ENCODE assay signal across 1 cellular context in the genomic region with DNA sequence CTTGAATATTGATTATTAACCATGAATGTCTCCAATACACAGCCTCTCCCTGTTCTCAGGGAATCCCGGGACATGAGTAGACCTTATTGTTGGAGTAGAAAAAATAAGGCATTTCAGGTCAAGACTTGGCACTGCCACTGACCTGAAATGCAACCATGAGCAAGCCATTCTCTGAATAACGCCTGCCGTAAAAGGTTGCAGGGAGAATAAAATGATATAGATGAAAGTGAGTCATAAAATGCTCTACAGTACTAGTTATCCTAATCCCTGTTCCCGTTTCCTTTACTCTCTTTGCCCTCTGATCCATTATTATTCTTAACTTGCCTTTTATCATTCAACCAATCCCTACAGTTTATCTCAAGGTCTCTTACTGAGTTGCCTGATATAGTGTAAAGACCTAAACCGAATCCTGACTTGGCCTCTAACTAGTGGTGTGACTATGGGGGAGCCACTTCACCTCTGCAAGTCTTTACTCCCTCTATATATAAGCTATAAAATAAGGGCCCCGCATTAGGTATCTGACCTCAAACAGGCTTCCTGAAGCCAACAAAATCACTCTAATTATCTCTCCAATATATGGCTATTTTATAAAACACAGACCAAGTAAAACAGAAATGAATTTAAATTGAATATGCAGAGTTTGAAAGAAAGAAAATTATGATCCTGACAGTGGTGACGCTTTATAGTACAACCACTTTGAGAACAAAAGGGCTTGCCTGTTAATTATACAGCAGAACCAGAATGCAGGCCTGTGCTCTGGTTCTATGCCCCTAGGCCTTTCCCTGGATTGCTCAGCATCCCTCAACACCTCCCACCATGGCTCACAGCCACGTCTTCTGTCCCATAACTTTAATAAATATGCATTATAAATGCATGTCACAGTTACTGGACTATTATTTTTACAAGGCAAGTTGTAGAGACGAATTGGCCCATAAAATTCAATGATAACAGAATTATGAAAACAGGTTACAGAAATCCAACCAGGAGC.
TF ChIP-seq lines count a peak whose summit lies in the region.

No MANE protein-coding gene starts in this region.

TF ChIP-seq in GM23338, 12 proteins besides CTCF, POLR2A, EP300 and RAD21 (continued from another document):
- TF ChIP-seq ZNF462 (CRISPR knock-in tag; IDR thresholded peaks at IDR 0.05) = no peak
- TF ChIP-seq ZNF331 (CRISPR knock-in tag; IDR thresholded peaks at IDR 0.05; ENCODE audit: low read depth) = no peak
- TF ChIP-seq, protein P1, sequence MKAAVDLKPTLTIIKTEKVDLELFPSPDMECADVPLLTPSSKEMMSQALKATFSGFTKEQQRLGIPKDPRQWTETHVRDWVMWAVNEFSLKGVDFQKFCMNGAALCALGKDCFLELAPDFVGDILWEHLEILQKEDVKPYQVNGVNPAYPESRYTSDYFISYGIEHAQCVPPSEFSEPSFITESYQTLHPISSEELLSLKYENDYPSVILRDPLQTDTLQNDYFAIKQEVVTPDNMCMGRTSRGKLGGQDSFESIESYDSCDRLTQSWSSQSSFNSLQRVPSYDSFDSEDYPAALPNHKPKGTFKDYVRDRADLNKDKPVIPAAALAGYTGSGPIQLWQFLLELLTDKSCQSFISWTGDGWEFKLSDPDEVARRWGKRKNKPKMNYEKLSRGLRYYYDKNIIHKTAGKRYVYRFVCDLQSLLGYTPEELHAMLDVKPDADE (IDR thresholded peaks at IDR 0.05) = no peak
- TF ChIP-seq NANOG (IDR thresholded peaks at IDR 0.05; ENCODE audit: borderline replicate concordance) = no peak
- TF ChIP-seq POLR2AphosphoS5 (IDR thresholded peaks at IDR 0.05; ENCODE audit: low read depth) = no peak
- no peak for TF ChIP-seq CREB1 (CRISPR knock-in tag; IDR thresholded peaks at IDR 0.05; ENCODE audit: low read depth)
- TF ChIP-seq EZH2 (IDR thresholded peaks at IDR 0.05; ENCODE audit: low read depth, unreplicated experiment) = no peak
- no peak for TF ChIP-seq EZH2phosphoT487 (IDR thresholded peaks at IDR 0.05; ENCODE audit: unreplicated experiment)
TF ChIP-seq in GM23338: peak in this region for 0.
